ENCODE assay signal across 9 cellular contexts in the genomic region with DNA sequence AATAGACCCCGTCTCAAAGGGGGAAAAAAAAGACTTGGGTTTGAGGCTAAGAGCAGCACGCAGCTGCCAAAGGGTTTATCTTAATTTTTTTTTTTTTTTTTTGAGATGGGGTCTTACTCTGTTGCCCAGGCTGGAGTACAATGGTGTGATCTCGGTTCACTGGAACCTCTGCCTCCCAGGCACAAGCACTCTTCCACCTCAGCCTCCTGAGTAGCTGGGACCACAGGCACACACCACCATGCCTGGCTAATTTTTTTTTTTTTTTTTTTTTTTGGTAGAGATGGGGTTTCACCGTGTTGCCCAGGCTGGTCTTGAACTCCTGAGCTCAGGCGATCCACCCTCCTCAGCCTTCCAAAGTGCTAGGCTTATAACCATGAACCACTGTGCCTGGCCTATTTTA. TPM values are rescaled to one million over a fixed set of nuclear protein-coding genes. Genes with fewer than 3 reads are reported as not detected.
DNase-seq lines count a peak whose midpoint lies in the region; ATAC-seq, FAIRE-seq and TF ChIP-seq lines count a peak whose summit lies in the region.
"Not testable (repeated sequence)": the region's sequence is repeated elsewhere in the genome, so short reads cannot be mapped to it uniquely, and the experiment has no call there.
"Had no signal": no experiment of that assay in that cellular context is flagged by ENCODE, and none has a peak within 500 bp of the region (broad histone marks: within the 10 kb centered on the region; RNA-seq: fewer than 3 reads in every experiment).

No MANE protein-coding gene starts in this region.

- not testable (repeated sequence) for TF ChIP-seq RAD21 in A549 (conservative IDR thresholded peaks at IDR 0.05 in 1 of 2, IDR thresholded peaks at IDR 0.05 in 1 of 2)

- H3K27ac Mint-ChIP-seq in activated naive CD8-positive, alpha-beta T cell treated with anti-CD3 and anti-CD28 coated beads for 36 hours: peak overlapping the region; percentile 100
- not testable (repeated sequence) for H3K27ac Mint-ChIP-seq in neural progenitor cell

- not testable (repeated sequence) for FAIRE-seq in A549 (lab: Jason Lieb, UNC)

- not testable (repeated sequence) for H3K9me3 ChIP-seq in A549; fibroblast of lung (ENCODE audit: control insufficient read depth, insufficient read depth, low read depth, low read length); neural progenitor cell (ENCODE audit: low read depth)

- not testable (repeated sequence) for TF ChIP-seq EP300 in A549 (IDR thresholded peaks at IDR 0.05)

- H3K4me3 Mint-ChIP-seq in activated naive CD8-positive, alpha-beta T cell treated with anti-CD3 and anti-CD28 coated beads for 36 hours: peak overlapping the region; percentile 100
- H3K4me3 Mint-ChIP-seq in neural progenitor cell: peak overlapping the region; percentile 100

- not testable (repeated sequence) for DNase-seq in A549 (ENCODE audit: low read depth in 1 of 2, low spot score in 1 of 2); HFF-Myc (ENCODE audit: extremely low read depth, low read depth); activated naive CD8-positive, alpha-beta T cell treated with anti-CD3 and anti-CD28 coated beads for 36 hours; fibroblast of lung (ENCODE audit: low read depth in 2 of 2); neural progenitor cell (ENCODE audit: low spot score)

- POLR2A ChIA-PET in A549 (lab: Yijun Ruan, JAX): interaction anchor here (1.8 kb wide), 1 partner anchor 9 kb away, joined by 4 read pairs; no protein-coding TSS in a partner anchor

- H3K4me1 ChIP-seq in A549 (peaks cover 16% of the 10 kb centered on the region; the same call in 2 of the 3 replicates), fibroblast of lung (ENCODE audit: control insufficient read depth, extremely low read depth, insufficient read depth, low read length) (peaks cover 14% of the 10 kb centered on the region), neural progenitor cell (peaks cover 12% of the 10 kb centered on the region)

- H3K4me3 ChIP-seq in A549; fibroblast of lung (replicated peaks in 1 of 4; ENCODE audit: control extremely low read depth in 1 of 4, insufficient read depth in 1 of 4, low read depth in 3 of 4, low read length in 4 of 4); neural progenitor cell: not testable (repeated sequence)
- peak overlapping the region; percentile 92; the same call in 1 of the 2 replicates for H3K4me3 ChIP-seq in HFF-Myc (replicated peaks; ENCODE audit: low read depth, low read length)

- not testable (repeated sequence) for H3K79me2 ChIP-seq in fibroblast of lung (ENCODE audit: control insufficient read depth, insufficient read depth, low read length)
- H3K79me2 ChIP-seq in neural progenitor cell (ENCODE audit: low read depth): peaks cover 16% of the 10 kb centered on the region

- peaks cover 22% of the 10 kb centered on the region for H3K36me3 ChIP-seq in fibroblast of lung (ENCODE audit: control insufficient read depth, insufficient read depth, low read length)
- H3K36me3 ChIP-seq in neural progenitor cell: not testable (repeated sequence)

- not testable (repeated sequence) for H3K27ac ChIP-seq in A549, neural progenitor cell
- H3K27ac ChIP-seq in VCaP: peak overlapping the region; percentile 85; the same call in 1 of the 2 replicates
- peak overlapping the region; percentile 88 for H3K27ac ChIP-seq in fibroblast of lung (ENCODE audit: insufficient read depth, low read length)

- H3K27me3 ChIP-seq in fibroblast of lung (ENCODE audit: control insufficient read depth, insufficient read depth, low read length); neural progenitor cell: not testable (repeated sequence)

- TF ChIP-seq POLR2A in A549 (IDR thresholded peaks at IDR 0.05; ENCODE audit: low read length): not testable (repeated sequence)

- not testable (repeated sequence) for TF ChIP-seq CTCF in A549 (IDR thresholded peaks at IDR 0.05); HFF-Myc (IDR thresholded peaks at IDR 0.05; ENCODE audit: low read depth, low read length, missing control alignments); VCaP (conservative IDR thresholded peaks at IDR 0.05); fibroblast of lung (conservative IDR thresholded peaks at IDR 0.05 in 1 of 2, IDR thresholded peaks at IDR 0.05 in 1 of 2; ENCODE audit: low read depth in 1 of 2, low read length in 2 of 2); neural progenitor cell (IDR thresholded peaks at IDR 0.05)

- not testable (repeated sequence) for H4K20me1 ChIP-seq in fibroblast of lung (ENCODE audit: control insufficient read depth, extremely low read depth, insufficient read depth, low read length)
- peaks cover 38% of the 10 kb centered on the region for H4K20me1 ChIP-seq in neural progenitor cell (ENCODE audit: low read depth)

- peaks cover 58% of the 10 kb centered on the region for H3K36me3 Mint-ChIP-seq in activated naive CD8-positive, alpha-beta T cell treated with anti-CD3 and anti-CD28 coated beads for 36 hours
- H3K36me3 Mint-ChIP-seq in neural progenitor cell: not testable (repeated sequence)

- 90% methylated on average over 5 of the region's 5 CpGs for WGBS in A549 (ENCODE audit: missing lambda C conversion rate)

- H3K4me2 ChIP-seq in A549 (peak overlapping the region; percentile 88; the same call in 2 of the 3 replicates), fibroblast of lung (ENCODE audit: extremely low read depth, insufficient read depth, low read length) (peak overlapping the region; percentile 94)
- H3K4me2 ChIP-seq in neural progenitor cell: not testable (repeated sequence)

- H3F3A ChIP-seq in neural progenitor cell (ENCODE audit: low read depth): peaks cover 28% of the 10 kb centered on the region

- CTCF ChIA-PET in A549 (lab: Yijun Ruan, JAX): interaction anchor here (0.6 to 22.2 kb wide), 8 partner anchors 9 to 1041 kb away, joined by 3 to 370 read pairs (median 4); partner anchors contain the start of genes EDC4 and NRN1L

- H3K4me1 Mint-ChIP-seq in activated naive CD8-positive, alpha-beta T cell treated with anti-CD3 and anti-CD28 coated beads for 36 hours: peaks cover 47% of the 10 kb centered on the region
- H3K4me1 Mint-ChIP-seq in neural progenitor cell: peaks cover 28% of the 10 kb centered on the region

- not testable (repeated sequence) for H3K9me3 Mint-ChIP-seq in activated naive CD8-positive, alpha-beta T cell treated with anti-CD3 and anti-CD28 coated beads for 36 hours; neural progenitor cell

- H2AFZ ChIP-seq in fibroblast of lung (ENCODE audit: low read length); neural progenitor cell (replicated peaks): not testable (repeated sequence)

- not testable (repeated sequence) for H3K9ac ChIP-seq in fibroblast of lung (ENCODE audit: insufficient read depth, low read length); neural progenitor cell

- H3K27me3 Mint-ChIP-seq in activated naive CD8-positive, alpha-beta T cell treated with anti-CD3 and anti-CD28 coated beads for 36 hours; neural progenitor cell (ENCODE audit: insufficient read depth, low read depth): not testable (repeated sequence)

- ATAC-seq in A549: not testable (repeated sequence)

RNA-seq across cellular contexts. Expression of gene PSMB10, which starts 1.1 kb away (rescaled TPM):
- 11.0 and 11.3 TPM in 2 replicates for polyA plus RNA-seq in A549 (2011; rRNA removed)
- 74.3 and 76.3 TPM in 2 replicates for polyA plus RNA-seq in A549 (2012; cell fraction: cytosol; rRNA removed)
- polyA plus RNA-seq in A549 (2012; cell fraction: nucleus; rRNA removed): 57.1 and 62.6 TPM in 2 replicates
- polyA plus RNA-seq in A549 (2017; fragmentation: RNase III; extraction: RNeasy Plus Mini Kit Qiagen cat#74134 plus additional on column Dnase treatment): 51.9 to 53.5 TPM (median 52.4 TPM) in 3 replicates
- polyA minus RNA-seq in A549 (2011; rRNA and poly(A)+ RNA removed): 5.2 and 6.7 TPM in 2 replicates
- 100 to 1,000 TPM; 220 to 235 TPM for total RNA-seq in activated naive CD8-positive, alpha-beta T cell treated with anti-CD3 and anti-CD28 coated beads for 36 hours
- total RNA-seq in fibroblast of lung: 53.2 and 66.9 TPM in 2 replicates
- 18.1 and 21.7 TPM in 2 replicates for polyA plus RNA-seq in fibroblast of lung
- polyA plus RNA-seq in fibroblast of lung (2012): 75.0 and 77.6 TPM in 2 replicates
- 20.7 and 24.4 TPM in 2 replicates for polyA minus RNA-seq in fibroblast of lung (ENCODE audit: low replicate concordance)
- total RNA-seq in neural progenitor cell (ENCODE audit: low replicate concordance): 1.2 and 4.4 TPM in 2 replicates

RNA-seq across cellular contexts. Expression of gene CTRL, which starts 6.1 kb away (rescaled TPM):
- polyA plus RNA-seq in A549 (2011; rRNA removed) (0.92 and 1.6 TPM in 2 replicates), A549 (2017; fragmentation: RNase III; extraction: RNeasy Plus Mini Kit Qiagen cat#74134 plus additional on column Dnase treatment) (3.6 to 4.4 TPM (median 3.9 TPM) in 3 replicates), fibroblast of lung (0.14 and 0.53 TPM in 2 replicates)
- polyA plus RNA-seq in A549 (2012; cell fraction: cytosol; rRNA removed): 5.4 and 6.9 TPM in 2 replicates
- polyA plus RNA-seq in A549 (2012; cell fraction: nucleus; rRNA removed): 15.4 and 21.9 TPM in 2 replicates
- 0.83 and 1.6 TPM in 2 replicates for polyA minus RNA-seq in A549 (2011; rRNA and poly(A)+ RNA removed)
- total RNA-seq in activated naive CD8-positive, alpha-beta T cell treated with anti-CD3 and anti-CD28 coated beads for 36 hours: 1 to 10 TPM; 6.2 to 6.8 TPM
- total RNA-seq in fibroblast of lung (0.26 and 0.33 TPM in 2 replicates), neural progenitor cell (ENCODE audit: low replicate concordance) (0.40 and 0.45 TPM in 2 replicates)
- polyA plus RNA-seq in fibroblast of lung (2012): 0.24 and 0.41 TPM in 2 replicates
- 15.6 TPM in 1 of 2 replicates, not detected in the other for polyA minus RNA-seq in fibroblast of lung (ENCODE audit: low replicate concordance)

RNA-seq across cellular contexts. Expression of gene LCAT, which starts 6.2 kb away (rescaled TPM):
- polyA plus RNA-seq in A549 (2011; rRNA removed): 1.7 and 2.6 TPM in 2 replicates
- polyA plus RNA-seq in A549 (2012; cell fraction: cytosol; rRNA removed): 5.6 and 7.2 TPM in 2 replicates
- polyA plus RNA-seq in A549 (2012; cell fraction: nucleus; rRNA removed): 61.3 and 65.9 TPM in 2 replicates
- polyA plus RNA-seq in A549 (2017; fragmentation: RNase III; extraction: RNeasy Plus Mini Kit Qiagen cat#74134 plus additional on column Dnase treatment): 8.4 to 11.2 TPM (median 10.0 TPM) in 3 replicates
- 0.66 and 1.5 TPM in 2 replicates for polyA minus RNA-seq in A549 (2011; rRNA and poly(A)+ RNA removed)
- total RNA-seq in activated naive CD8-positive, alpha-beta T cell treated with anti-CD3 and anti-CD28 coated beads for 36 hours: 10 to 100 TPM; 11.3 to 11.4 TPM
- 3.3 and 6.4 TPM in 2 replicates for total RNA-seq in fibroblast of lung
- 4.5 and 5.8 TPM in 2 replicates for polyA plus RNA-seq in fibroblast of lung
- 11.6 and 12.1 TPM in 2 replicates for polyA plus RNA-seq in fibroblast of lung (2012)
- polyA minus RNA-seq in fibroblast of lung (ENCODE audit: low replicate concordance): 6.0 and 26.2 TPM in 2 replicates
- 1.5 and 4.9 TPM in 2 replicates for total RNA-seq in neural progenitor cell (ENCODE audit: low replicate concordance)

RNA-seq across cellular contexts. Expression of gene SLC12A4, which starts 30.7 kb away (rescaled TPM):
- 18.2 and 19.5 TPM in 2 replicates for polyA plus RNA-seq in A549 (2011; rRNA removed)
- polyA plus RNA-seq in A549 (2012; cell fraction: cytosol; rRNA removed): 31.7 and 34.8 TPM in 2 replicates
- polyA plus RNA-seq in A549 (2012; cell fraction: nucleus; rRNA removed): 134 and 182 TPM in 2 replicates
- polyA plus RNA-seq in A549 (2017; fragmentation: RNase III; extraction: RNeasy Plus Mini Kit Qiagen cat#74134 plus additional on column Dnase treatment): 32.6 to 34.7 TPM (median 33.2 TPM) in 3 replicates
- polyA minus RNA-seq in A549 (2011; rRNA and poly(A)+ RNA removed): 57.8 and 60.3 TPM in 2 replicates
- total RNA-seq in activated naive CD8-positive, alpha-beta T cell treated with anti-CD3 and anti-CD28 coated beads for 36 hours: 10 to 100 TPM; 27.4 to 29.5 TPM
- total RNA-seq in fibroblast of lung: 60.4 and 120 TPM in 2 replicates
- 41.4 and 42.2 TPM in 2 replicates for polyA plus RNA-seq in fibroblast of lung
- polyA plus RNA-seq in fibroblast of lung (2012): 55.1 and 59.5 TPM in 2 replicates
- polyA minus RNA-seq in fibroblast of lung (ENCODE audit: low replicate concordance): 321 and 416 TPM in 2 replicates
- total RNA-seq in neural progenitor cell (ENCODE audit: low replicate concordance): 8.8 and 21.1 TPM in 2 replicates

RNA-seq across cellular contexts. Expression of gene DPEP3, which starts 42.6 kb away (rescaled TPM):
- polyA plus RNA-seq in A549 (2011; rRNA removed): not detected in 2 replicates
- polyA plus RNA-seq in A549 (2012; cell fraction: cytosol; rRNA removed): not detected in 2 replicates
- 0.02 TPM in 1 of 2 replicates, not detected in the other for polyA plus RNA-seq in A549 (2012; cell fraction: nucleus; rRNA removed)
- polyA plus RNA-seq in A549 (2017; fragmentation: RNase III; extraction: RNeasy Plus Mini Kit Qiagen cat#74134 plus additional on column Dnase treatment): not detected in 3 replicates
- not detected in 2 replicates for polyA minus RNA-seq in A549 (2011; rRNA and poly(A)+ RNA removed)
- under 1 TPM; 0.29 to 0.42 TPM for total RNA-seq in activated naive CD8-positive, alpha-beta T cell treated with anti-CD3 and anti-CD28 coated beads for 36 hours
- total RNA-seq in fibroblast of lung: not detected in 2 replicates
- polyA plus RNA-seq in fibroblast of lung: not detected in 2 replicates
- not detected in 2 replicates for polyA plus RNA-seq in fibroblast of lung (2012)
- polyA minus RNA-seq in fibroblast of lung (ENCODE audit: low replicate concordance): not detected in 2 replicates
- 0.19 TPM in 1 of 2 replicates, not detected in the other for total RNA-seq in neural progenitor cell (ENCODE audit: low replicate concordance)
- total RNA-seq: A172, SK-MEL-5, upper lobe of right lung had no signal

Comparison
In these comparisons a context has a peak if more than half of its experiments do, and no peak if none do; other contexts are left out.
1. RNA of gene PSMB10, which starts 1.1 kb away (total RNA-seq): 220 to 235 TPM in activated naive CD8-positive, alpha-beta T cell treated with anti-CD3 and anti-CD28 coated beads for 36 hours and 53.2 to 66.9 TPM in fibroblast of lung; 1.2 to 4.4 TPM in neural progenitor cell; every median in the first group is over 10 times any median in the second.